20 cellular contexts compared by ENCODE assay signal in genomic region chr4:86718152-86718551, GRCh38.
"Had no signal": no experiment of that assay in that cellular context is flagged by ENCODE, and none has a peak within 500 bp of the region (broad histone marks: within the 10 kb centered on the region; RNA-seq: fewer than 3 reads in every experiment).

No MANE protein-coding gene starts in this region.

- H3K4me3 Mint-ChIP-seq: naive thymus-derived CD8-positive, alpha-beta T cell; neural crest cell had no signal

- FAIRE-seq: small intestine had no signal

- H3K36me3 ChIP-seq: thoracic aorta had no signal

- H3K4me1 ChIP-seq: heart left ventricle, stomach had no signal

- ATAC-seq: heart left ventricle; left cardiac atrium; left ventricle myocardium superior; mucosa of descending colon; naive thymus-derived CD8-positive, alpha-beta T cell; right cardiac atrium had no signal

- H3K4me3 ChIP-seq: dorsolateral prefrontal cortex, heart left ventricle, mucosa of descending colon, stomach, thoracic aorta had no signal

- H3K27me3 ChIP-seq: dorsolateral prefrontal cortex, heart left ventricle, stomach had no signal

- H3K4me1 Mint-ChIP-seq: naive thymus-derived CD8-positive, alpha-beta T cell had no signal

- DNase-seq: cortex of kidney; dorsolateral prefrontal cortex; effector CD8-positive, alpha-beta T cell; foreskin melanocyte; heart left ventricle; hypothalamus; islet precursor cell; left cardiac atrium; left ventricle myocardium superior; mucosa of descending colon; naive thymus-derived CD8-positive, alpha-beta T cell; right cardiac atrium; small intestine; stimulated activated CD4-positive, alpha-beta T cell treated with anti-CD3 and anti-CD28 coated beads, Interleukin-12 subunit alpha, Interleukin-12 subunit beta, amount 100 ng/mL, for 4 hours; stimulated activated naive CD4-positive, alpha-beta T cell; stomach; substantia nigra; trophoblast cell had no signal

- H3K27ac Mint-ChIP-seq: naive thymus-derived CD8-positive, alpha-beta T cell had no signal

- H3K9me3 ChIP-seq: mucosa of descending colon, stomach, thoracic aorta had no signal

- H3K27ac ChIP-seq: heart left ventricle, stomach, thoracic aorta had no signal
